Comparison of ENCODE assay signal across 11 cellular contexts in genomic region chr18:44601447-44601846, GRCh38.
DNase-seq lines count a peak whose midpoint lies in the region; ATAC-seq, FAIRE-seq and TF ChIP-seq lines count a peak whose summit lies in the region.
"Had no signal": no experiment of that assay in that cellular context is flagged by ENCODE, and none has a peak within 500 bp of the region (broad histone marks: within the 10 kb centered on the region; RNA-seq: fewer than 3 reads in every experiment).

No MANE protein-coding gene starts in this region.

- no peak overlapping the region for H3K4me2 ChIP-seq in K562 (ENCODE audit: insufficient read depth, low read length)

- H3K9me1 ChIP-seq in K562 (ENCODE audit: control insufficient read depth, insufficient read depth, low read length): no peaks in the 10 kb centered on the region

- no peak for TF ChIP-seq RAD21 in K562 (CRISPR knock-in tag; conservative IDR thresholded peaks at IDR 0.05 in 1 of 2, IDR thresholded peaks at IDR 0.05 in 1 of 2)

- H3K4me3 Mint-ChIP-seq in mesothelial cell of epicardium: no peak overlapping the region
- H3K4me3 Mint-ChIP-seq: naive B cell had no signal

- H3K27me3 Mint-ChIP-seq in mesothelial cell of epicardium (ENCODE audit: low read depth): no peaks in the 10 kb centered on the region
- H3K27me3 Mint-ChIP-seq: naive B cell had no signal

- TF ChIP-seq POLR2A in K562 (conservative IDR thresholded peaks at IDR 0.05): no peak

- DNase-seq in COLO829 (ENCODE audit: low spot score) (peak; percentile 28), LoVo (ENCODE audit: low spot score) (peak; percentile 5), K562 (ENCODE audit: extremely low read depth in 1 of 4, low spot score in 3 of 4) (no peak), mesothelial cell of epicardium (ENCODE audit: low spot score in 2 of 2, unreplicated experiment in 2 of 2) (no peak), psoas muscle (no peak), colonic mucosa (no peak)
- DNase-seq: naive B cell, NCI-H1436 treated with DMSO at 0.1 percent for 48 hours had no signal

- in situ Hi-C loops in K562 (cut with MboI): no loop called here

- H3K4me3 ChIP-seq in K562 (no peak overlapping the region), psoas muscle (no peak overlapping the region), colonic mucosa (no peak overlapping the region)

- H3K9ac ChIP-seq in K562 (ENCODE audit: insufficient read depth in 1 of 2, low read depth in 2 of 2, low read length in 2 of 2) (no peak overlapping the region), colonic mucosa (ENCODE audit: low read depth in 2 of 2, low read length in 2 of 2) (no peak overlapping the region)

- no TSS peak for BruUV-seq in K562 (replicated peaks; lab: Mats Ljungman, UMichigan)

- H3K36me3 ChIP-seq in K562 (ENCODE audit: control insufficient read depth, insufficient read depth, low read length) (no peaks in the 10 kb centered on the region), psoas muscle (ENCODE audit: insufficient read depth in 1 of 2, low read depth in 1 of 2) (no peaks in the 10 kb centered on the region), colonic mucosa (no peaks in the 10 kb centered on the region)

- H3K27ac ChIP-seq in K562 (ENCODE audit: extremely low read depth, low read depth, low read length) (no peak overlapping the region), psoas muscle (no peak overlapping the region), colonic mucosa (no peak overlapping the region)

- peak overlapping the region; percentile 52 for H3K27ac Mint-ChIP-seq in mesothelial cell of epicardium
- H3K27ac Mint-ChIP-seq: naive B cell had no signal

- H2AFZ ChIP-seq in K562 (ENCODE audit: low read depth, low read length): no peak overlapping the region

- H3K9me3 Mint-ChIP-seq in mesothelial cell of epicardium: peaks cover 6% of the 10 kb centered on the region
- H3K9me3 Mint-ChIP-seq: naive B cell had no signal

- no peaks in the 10 kb centered on the region for H3K36me3 Mint-ChIP-seq in mesothelial cell of epicardium
- H3K36me3 Mint-ChIP-seq: naive B cell had no signal

- H3K4me1 ChIP-seq in K562 (replicated peaks in 1 of 2; ENCODE audit: control insufficient read depth in 2 of 2, insufficient read depth in 2 of 2, low read length in 2 of 2) (no peaks in the 10 kb centered on the region), psoas muscle (no peaks in the 10 kb centered on the region), colonic mucosa (no peaks in the 10 kb centered on the region)

- CTCF ChIA-PET in K562 (lab: Yijun Ruan, JAX; ENCODE audit: low intra/inter-chr PET ratio): no interaction called here

- intact Hi-C loops in K562 (cut with micrococcal nuclease) (no loop called here), psoas muscle (cut with DNase I) (no loop called here), colonic mucosa (cut with DNase I) (no loop called here)

- TF ChIP-seq CTCF in K562 (IDR thresholded peaks at IDR 0.05 in 2 of 3, conservative IDR thresholded peaks at IDR 0.05 in 1 of 3; ENCODE audit: insufficient read depth in 2 of 3, low read depth in 1 of 3, low read length in 3 of 3): no peak
- no peak for TF ChIP-seq CTCF in mesothelial cell of epicardium (IDR thresholded peaks at IDR 0.05; ENCODE audit: unreplicated experiment)
- TF ChIP-seq CTCF in psoas muscle (IDR thresholded peaks at IDR 0.05): no peak
- no peak for TF ChIP-seq CTCF in colonic mucosa (IDR thresholded peaks at IDR 0.05)

- no peak for TF ChIP-seq EP300 in K562 (IDR thresholded peaks at IDR 0.05; ENCODE audit: low read length)

- H3K27me3 ChIP-seq in K562 (ENCODE audit: control insufficient read depth in 2 of 2, insufficient read depth in 2 of 2, low read length in 2 of 2) (no peaks in the 10 kb centered on the region), psoas muscle (ENCODE audit: insufficient read depth in 3 of 3, low read length in 2 of 3) (no peaks in the 10 kb centered on the region), colonic mucosa (no peaks in the 10 kb centered on the region)

- H4K20me1 ChIP-seq in K562 (replicated peaks; ENCODE audit: control insufficient read depth, insufficient read depth, low read length): no peaks in the 10 kb centered on the region

- H3K79me2 ChIP-seq in K562 (ENCODE audit: control insufficient read depth, insufficient read depth, low read length): no peaks in the 10 kb centered on the region

- FAIRE-seq in K562 (lab: Jason Lieb, UNC): no peak
- FAIRE-seq: GM12892 had no signal

- POLR2A ChIA-PET in K562 (lab: Yijun Ruan, JAX): no interaction called here

- H3K4me1 Mint-ChIP-seq in mesothelial cell of epicardium: peaks cover 25% of the 10 kb centered on the region

- ATAC-seq in K562: no peak
- ATAC-seq in GM18873 (IDR thresholded peaks at IDR 0.05; ENCODE audit: low FRiP score, unreplicated experiment): no peak
- ATAC-seq in psoas muscle: no peak
- ATAC-seq in HG03457 (IDR thresholded peaks at IDR 0.05; ENCODE audit: unreplicated experiment): no peak

- H3K9me3 ChIP-seq in K562 (replicated peaks; ENCODE audit: control insufficient read depth, insufficient read depth, low read depth, low read length) (no peaks in the 10 kb centered on the region), psoas muscle (no peaks in the 10 kb centered on the region), colonic mucosa (no peaks in the 10 kb centered on the region)

TF ChIP-seq in K562, 482 proteins besides CTCF, POLR2A, EP300 and RAD21:
- TF ChIP-seq KDM5B (IDR thresholded peaks at IDR 0.05; ENCODE audit: insufficient replicate concordance, low read depth, low read length) (no peak), NFIC (IDR thresholded peaks at IDR 0.05) (peak; percentile 58)
- TF ChIP-seq, protein P1, sequence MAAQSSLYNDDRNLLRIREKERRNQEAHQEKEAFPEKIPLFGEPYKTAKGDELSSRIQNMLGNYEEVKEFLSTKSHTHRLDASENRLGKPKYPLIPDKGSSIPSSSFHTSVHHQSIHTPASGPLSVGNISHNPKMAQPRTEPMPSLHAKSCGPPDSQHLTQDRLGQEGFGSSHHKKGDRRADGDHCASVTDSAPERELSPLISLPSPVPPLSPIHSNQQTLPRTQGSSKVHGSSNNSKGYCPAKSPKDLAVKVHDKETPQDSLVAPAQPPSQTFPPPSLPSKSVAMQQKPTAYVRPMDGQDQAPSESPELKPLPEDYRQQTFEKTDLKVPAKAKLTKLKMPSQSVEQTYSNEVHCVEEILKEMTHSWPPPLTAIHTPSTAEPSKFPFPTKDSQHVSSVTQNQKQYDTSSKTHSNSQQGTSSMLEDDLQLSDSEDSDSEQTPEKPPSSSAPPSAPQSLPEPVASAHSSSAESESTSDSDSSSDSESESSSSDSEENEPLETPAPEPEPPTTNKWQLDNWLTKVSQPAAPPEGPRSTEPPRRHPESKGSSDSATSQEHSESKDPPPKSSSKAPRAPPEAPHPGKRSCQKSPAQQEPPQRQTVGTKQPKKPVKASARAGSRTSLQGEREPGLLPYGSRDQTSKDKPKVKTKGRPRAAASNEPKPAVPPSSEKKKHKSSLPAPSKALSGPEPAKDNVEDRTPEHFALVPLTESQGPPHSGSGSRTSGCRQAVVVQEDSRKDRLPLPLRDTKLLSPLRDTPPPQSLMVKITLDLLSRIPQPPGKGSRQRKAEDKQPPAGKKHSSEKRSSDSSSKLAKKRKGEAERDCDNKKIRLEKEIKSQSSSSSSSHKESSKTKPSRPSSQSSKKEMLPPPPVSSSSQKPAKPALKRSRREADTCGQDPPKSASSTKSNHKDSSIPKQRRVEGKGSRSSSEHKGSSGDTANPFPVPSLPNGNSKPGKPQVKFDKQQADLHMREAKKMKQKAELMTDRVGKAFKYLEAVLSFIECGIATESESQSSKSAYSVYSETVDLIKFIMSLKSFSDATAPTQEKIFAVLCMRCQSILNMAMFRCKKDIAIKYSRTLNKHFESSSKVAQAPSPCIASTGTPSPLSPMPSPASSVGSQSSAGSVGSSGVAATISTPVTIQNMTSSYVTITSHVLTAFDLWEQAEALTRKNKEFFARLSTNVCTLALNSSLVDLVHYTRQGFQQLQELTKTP (IDR thresholded peaks at IDR 0.05; ENCODE audit: low read depth in 1 of 2, partially characterized antibody in 2 of 2): no peak

Comparison
In these comparisons a context has a peak if more than half of its experiments do, and no peak if none do; other contexts are left out.
1. DNase-seq: peak in COLO829 (single experiment) and LoVo (single experiment); none in K562 (0 of 4), mesothelial cell of epicardium (0 of 2), psoas muscle (0 of 2) and colonic mucosa (single experiment).